ENCODE assay signal across 8 cellular contexts in genomic region chr12:45215419-45216296, GRCh38. TPM values are rescaled to one million over a fixed set of nuclear protein-coding genes. Genes with fewer than 3 reads are reported as not detected.
DNase-seq lines count a peak whose midpoint lies in the region; ATAC-seq lines count a peak whose summit lies in the region.

ANO6 (plus strand) TSS chr12:45216095; CDS start chr12:45216322, 227 bp downstream.

- peaks cover 8% of the 10 kb centered on the region for H3K79me1 ChIP-seq in mesendoderm (ENCODE audit: low read length)

- H2BK120ac ChIP-seq in mesendoderm (ENCODE audit: low read depth, low read length) = peak within 1 kb of the TSS; percentile 32

- peak within 1 kb of the TSS; percentile 90 for H3K4me2 ChIP-seq in mesendoderm (ENCODE audit: low read length)

- WGBS in mesendoderm (ENCODE audit: extremely low coverage, insufficient coverage, low lambda C conversion rate) = no CpG with 5 or more reads among the region's 70 CpGs

- H3K18ac ChIP-seq in mesendoderm (ENCODE audit: low read length) = peak within 1 kb of the TSS; percentile 98

- H3K9me3 Mint-ChIP-seq in effector memory CD8-positive, alpha-beta T cell = no peaks in the 10 kb centered on the region

- in situ Hi-C loops in Caki2 (cut with HindIII; ENCODE audit: low pct_unique_long_range_greater_than_20kb, low sequenced_read_pairs) = no loop called here

- peak within 1 kb of the TSS; percentile 72 for H3K9ac ChIP-seq in mesendoderm (ENCODE audit: low read length)

- H3K4me3 Mint-ChIP-seq in effector memory CD8-positive, alpha-beta T cell = peak within 1 kb of the TSS; percentile 91 to 92

- peaks cover 11% of the 10 kb centered on the region for H3K4me1 ChIP-seq in mesendoderm (ENCODE audit: control insufficient read depth, low read depth, low read length)

- peak within 1 kb of the TSS; percentile 41 for H4K8ac ChIP-seq in mesendoderm (ENCODE audit: low read depth, low read length)

- no peaks in the 10 kb centered on the region for H3K27me3 Mint-ChIP-seq in effector memory CD8-positive, alpha-beta T cell

- peak within 1 kb of the TSS; percentile 95 for H3K27ac ChIP-seq in mesendoderm (ENCODE audit: low read depth, low read length)

- H3K23ac ChIP-seq in mesendoderm (ENCODE audit: low read length) = peak within 1 kb of the TSS; percentile 94

- DNase-seq in Caki2 (ENCODE audit: low read depth) = peak; percentile 90
- DNase-seq in HT-29 (ENCODE audit: low spot score) = peak; percentile 92
- DNase-seq in NOMO-1 treated with dmso at 0.1 percent for 144 hours (lab: John Stamatoyannopoulos, UW; ENCODE audit: unreplicated experiment) = peak; percentile 90
- DNase-seq in activated CD8-positive, alpha-beta memory T cell treated with anti-CD3 and anti-CD28 coated beads for 4 hours (ENCODE audit: low read depth in 2 of 2) = peak; percentile 56 to 61
- peak; percentile 53 to 55 (median 54) for DNase-seq in effector memory CD8-positive, alpha-beta T cell
- peak; percentile 93 for DNase-seq in mesendoderm
- DNase-seq in stimulated activated CD8-positive, alpha-beta memory T cell treated with anti-CD3 and anti-CD28 coated beads, Interleukin-15, amount 100 ng/mL, for 24 hours (ENCODE audit: low read depth) = peak; percentile 61

- ATAC-seq in GM21360 (IDR thresholded peaks at IDR 0.05; ENCODE audit: unreplicated experiment) = peak; percentile 57
- peak; percentile 71 for ATAC-seq in effector memory CD8-positive, alpha-beta T cell (replicated peaks)

- peak within 1 kb of the TSS; percentile 63 for H2BK5ac ChIP-seq in mesendoderm (ENCODE audit: low read length)

- no peaks in the 10 kb centered on the region for H3K36me3 Mint-ChIP-seq in effector memory CD8-positive, alpha-beta T cell (ENCODE audit: insufficient read depth)

- peak within 1 kb of the TSS; percentile 46 for H2BK15ac ChIP-seq in mesendoderm (replicated peaks; ENCODE audit: low read depth)

- peaks cover 40% of the 10 kb centered on the region for H3K79me2 ChIP-seq in mesendoderm (ENCODE audit: control insufficient read depth, insufficient read depth, low read length)

- H3K4me3 ChIP-seq in mesendoderm (ENCODE audit: low read length) = peak within 1 kb of the TSS; percentile 77

- peak within 1 kb of the TSS; percentile 78 for H3K4ac ChIP-seq in mesendoderm (ENCODE audit: low read depth, low read length)

- peak within 1 kb of the TSS; percentile 72 to 86 for H3K27ac Mint-ChIP-seq in effector memory CD8-positive, alpha-beta T cell

- H3K27me3 ChIP-seq in mesendoderm (ENCODE audit: insufficient read depth, low read length, poor library complexity) = no peaks in the 10 kb centered on the region

- H2AK5ac ChIP-seq in mesendoderm (ENCODE audit: low read length) = no peak within 1 kb of the TSS

- H3K56ac ChIP-seq in mesendoderm (ENCODE audit: low read length) = peak within 1 kb of the TSS; percentile 95

- peaks cover 20 to 36% of the 10 kb centered on the region in 2 donors for H3K4me1 Mint-ChIP-seq in effector memory CD8-positive, alpha-beta T cell (ENCODE audit: low read depth in 2 of 2)

- no peak within 1 kb of the TSS for H4K5ac ChIP-seq in mesendoderm (ENCODE audit: low read length)

- no peaks in the 10 kb centered on the region for H3K36me3 ChIP-seq in mesendoderm (ENCODE audit: control insufficient read depth, insufficient read depth, low read length)

RNA-seq across cellular contexts. Expression of gene ANO6, which starts in this region (rescaled TPM):
- 51.6 and 57.9 TPM in 2 replicates for total RNA-seq in Caki2 (2014; rRNA removed; shearing (Covaris generic); ENCODE audit: low replicate concordance)
- total RNA-seq in HT-29 (2014; rRNA removed; shearing (Covaris generic)) = 28.3 and 30.5 TPM in 2 replicates
- polyA plus RNA-seq in mesendoderm (2013, experiment 1 of 2) = 26.7 TPM
- 26.7 TPM for polyA plus RNA-seq in mesendoderm (2013, experiment 2 of 2)

Comparison
In these comparisons a context has a peak if more than half of its experiments do, and no peak if none do; other contexts are left out.
1. Peak in every context shown above with its lines: DNase-seq, ATAC-seq, H3K4me3 ChIP-seq and H3K27ac ChIP-seq.